ENCODE assay signal across 21 cellular contexts in the genomic region with DNA sequence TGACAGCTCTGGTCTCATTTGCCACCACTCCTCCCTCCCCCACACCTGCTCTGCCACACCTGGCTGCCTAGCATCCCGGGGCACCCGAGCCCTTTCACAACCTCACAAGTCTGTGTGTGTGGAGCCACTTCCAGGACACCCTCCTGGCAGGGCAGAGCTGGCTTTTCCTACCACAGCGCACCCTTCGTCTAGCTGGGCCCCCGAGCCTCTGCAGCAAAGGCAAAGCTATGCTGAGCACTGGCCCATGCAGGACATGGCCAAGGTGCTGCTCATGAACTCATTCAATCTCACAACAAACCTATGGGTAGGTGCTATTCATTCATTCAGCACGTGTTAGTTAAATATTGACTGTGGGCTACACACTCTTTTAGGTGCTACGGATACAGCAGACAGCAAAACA. TPM values are rescaled to one million over a fixed set of nuclear protein-coding genes. Genes with fewer than 3 reads are reported as not detected.
A peak's percentile ranks its signal among the peaks of the same experiment; 100 is the strongest.
DNase-seq lines count a peak whose midpoint lies in the region; ATAC-seq and TF ChIP-seq lines count a peak whose summit lies in the region.
"Had no signal": no experiment of that assay in that cellular context is flagged by ENCODE, and none has a peak within 500 bp of the region (broad histone marks: within the 10 kb centered on the region; RNA-seq: fewer than 3 reads in every experiment).

No MANE protein-coding gene starts in this region.

- no peak overlapping the region for H3K4me3 Mint-ChIP-seq in type B pancreatic cell
- H3K4me3 Mint-ChIP-seq in activated T-helper 1 cell treated with anti-CD3 and anti-CD28 coated beads, Interleukin-12 subunit alpha, Interleukin-12 subunit beta, Interleukin-2, Interleukin-4 antibody, amounts not matched to agents 30 ng/mL and 10 ng/mL and 1 ng/mL, durations not matched to agents 14 hours and 24 hours and 36 hours, result no peak overlapping the region
- H3K4me3 Mint-ChIP-seq: H9 had no signal

- TF ChIP-seq CTCF in RWPE2 (IDR thresholded peaks at IDR 0.05; ENCODE audit: poor library complexity, severe bottlenecking), result no peak
- TF ChIP-seq CTCF in osteoblast (IDR thresholded peaks at IDR 0.05; ENCODE audit: extremely low read depth, low read depth, low read length), result no peak
- no peak for TF ChIP-seq CTCF in type B pancreatic cell (conservative IDR thresholded peaks at IDR 0.05)

- no peaks in the 10 kb centered on the region for H4K20me1 ChIP-seq in osteoblast (ENCODE audit: insufficient read depth, low read length)

- DNase-seq in RWPE2 (ENCODE audit: low spot score) (peak; percentile 65), kidney tubule cell (ENCODE audit: low spot score) (peak; percentile 78), osteoblast (ENCODE audit: insufficient read length, low spot score, missing footprints) (peak; percentile 9), type B pancreatic cell (ENCODE audit: extremely low spot score, unreplicated experiment) (no peak), OCI-M2 (lab: John Stamatoyannopoulos, UW; ENCODE audit: unreplicated experiment) (no peak), AG20443 (ENCODE audit: low spot score) (no peak)
- no peak for DNase-seq in activated naive CD4-positive, alpha-beta T cell treated with anti-CD3 and anti-CD28 coated beads, Interleukin-2, amount 50 U/mL, for 72 hours (ENCODE audit: low spot score in 2 of 2)
- DNase-seq in activated T-helper 1 cell treated with anti-CD3 and anti-CD28 coated beads, Interleukin-12 subunit alpha, Interleukin-12 subunit beta, Interleukin-2, Interleukin-4 antibody, amounts not matched to agents 30 ng/mL and 10 ng/mL and 1 ng/mL, durations not matched to agents 14 hours and 24 hours and 36 hours (ENCODE audit: low spot score), result no peak
- DNase-seq: ACHN, AML-193, DND-41, H9, NCI-H1105 treated with DMSO at 0.1 percent for 48 hours, NCI-H1694 treated with DMSO at 0.1 percent for 48 hours, NCI-H226, NCI-H524 treated with DMSO at 0.1 percent for 48 hours, PC-3, SJCRH30 had no signal

- H3K9me3 Mint-ChIP-seq in type B pancreatic cell, result no peaks in the 10 kb centered on the region
- H3K9me3 Mint-ChIP-seq in activated naive CD4-positive, alpha-beta T cell treated with anti-CD3 and anti-CD28 coated beads, Interleukin-2, amount 50 U/mL, for 72 hours, result no peaks in the 10 kb centered on the region
- H3K9me3 Mint-ChIP-seq in activated T-helper 1 cell treated with anti-CD3 and anti-CD28 coated beads, Interleukin-12 subunit alpha, Interleukin-12 subunit beta, Interleukin-2, Interleukin-4 antibody, amounts not matched to agents 30 ng/mL and 10 ng/mL and 1 ng/mL, durations not matched to agents 14 hours and 24 hours and 36 hours, result no peaks in the 10 kb centered on the region
- H3K9me3 Mint-ChIP-seq: H9 had no signal

- peak overlapping the region; percentile 51 for H3K27ac Mint-ChIP-seq in type B pancreatic cell
- no peak overlapping the region for H3K27ac Mint-ChIP-seq in activated naive CD4-positive, alpha-beta T cell treated with anti-CD3 and anti-CD28 coated beads, Interleukin-2, amount 50 U/mL, for 72 hours
- no peak overlapping the region for H3K27ac Mint-ChIP-seq in activated T-helper 1 cell treated with anti-CD3 and anti-CD28 coated beads, Interleukin-12 subunit alpha, Interleukin-12 subunit beta, Interleukin-2, Interleukin-4 antibody, amounts not matched to agents 30 ng/mL and 10 ng/mL and 1 ng/mL, durations not matched to agents 14 hours and 24 hours and 36 hours
- H3K27ac Mint-ChIP-seq: H9 had no signal

- no peak overlapping the region for H3K4me3 ChIP-seq in RWPE2 (ENCODE audit: severe bottlenecking)
- no peak overlapping the region for H3K4me3 ChIP-seq in osteoblast (ENCODE audit: insufficient read depth, low read length)
- H3K4me3 ChIP-seq: K562, SJCRH30 had no signal

- peaks cover 2% of the 10 kb centered on the region for H3K27me3 Mint-ChIP-seq in type B pancreatic cell
- peaks cover 2% of the 10 kb centered on the region for H3K27me3 Mint-ChIP-seq in activated T-helper 1 cell treated with anti-CD3 and anti-CD28 coated beads, Interleukin-12 subunit alpha, Interleukin-12 subunit beta, Interleukin-2, Interleukin-4 antibody, amounts not matched to agents 30 ng/mL and 10 ng/mL and 1 ng/mL, durations not matched to agents 14 hours and 24 hours and 36 hours (ENCODE audit: insufficient read depth)

- ATAC-seq in RWPE2 (ENCODE audit: low read depth), result no peak
- ATAC-seq in activated naive CD4-positive, alpha-beta T cell treated with anti-CD3 and anti-CD28 coated beads, Interleukin-2, amount 50 U/mL, for 72 hours, result no peak
- ATAC-seq: K562, PC-3 had no signal

- H2AFZ ChIP-seq in osteoblast (ENCODE audit: low read length), result no peak overlapping the region

- no peaks in the 10 kb centered on the region for H3K9me3 ChIP-seq in RWPE2 (ENCODE audit: severe bottlenecking)
- no peaks in the 10 kb centered on the region for H3K9me3 ChIP-seq in osteoblast (ENCODE audit: low read depth, low read length)
- H3K9me3 ChIP-seq: SJCRH30 had no signal

- H3K4me1 ChIP-seq in RWPE2 (ENCODE audit: insufficient read depth, poor library complexity, severe bottlenecking) (peaks cover 7% of the 10 kb centered on the region), osteoblast (ENCODE audit: insufficient read depth, low read length) (peaks cover 6% of the 10 kb centered on the region)

- H3K36me3 ChIP-seq in RWPE2 (ENCODE audit: low read depth), result no peaks in the 10 kb centered on the region
- H3K36me3 ChIP-seq in osteoblast (ENCODE audit: insufficient read depth, low read length), result no peaks in the 10 kb centered on the region
- H3K36me3 ChIP-seq: SJCRH30 had no signal

- intact Hi-C loops in activated T-helper 1 cell treated with anti-CD3 and anti-CD28 coated beads, Interleukin-12 subunit alpha, Interleukin-12 subunit beta, Interleukin-2, Interleukin-4 antibody, amounts not matched to agents 30 ng/mL and 10 ng/mL and 1 ng/mL, durations not matched to agents 14 hours and 24 hours and 36 hours (cut with micrococcal nuclease), result no loop called here

- H3K27me3 ChIP-seq in RWPE2 (ENCODE audit: insufficient read depth, poor library complexity, severe bottlenecking), result no peaks in the 10 kb centered on the region
- H3K27me3 ChIP-seq in osteoblast (ENCODE audit: insufficient read depth, low read length), result no peaks in the 10 kb centered on the region

- peaks cover 13% of the 10 kb centered on the region for H3K4me1 Mint-ChIP-seq in type B pancreatic cell (ENCODE audit: unreplicated experiment)
- no peaks in the 10 kb centered on the region for H3K4me1 Mint-ChIP-seq in activated T-helper 1 cell treated with anti-CD3 and anti-CD28 coated beads, Interleukin-12 subunit alpha, Interleukin-12 subunit beta, Interleukin-2, Interleukin-4 antibody, amounts not matched to agents 30 ng/mL and 10 ng/mL and 1 ng/mL, durations not matched to agents 14 hours and 24 hours and 36 hours (ENCODE audit: low read depth)

- H3K79me2 ChIP-seq in osteoblast (ENCODE audit: insufficient read depth, low read length), result no peaks in the 10 kb centered on the region

- H3K27ac ChIP-seq in RWPE2 (ENCODE audit: poor library complexity, severe bottlenecking), result no peak overlapping the region
- no peak overlapping the region for H3K27ac ChIP-seq in osteoblast (ENCODE audit: low read depth, low read length)
- H3K27ac ChIP-seq: C4-2B, HL-60, SJCRH30 had no signal

- H3K36me3 Mint-ChIP-seq in type B pancreatic cell, result no peaks in the 10 kb centered on the region
- H3K36me3 Mint-ChIP-seq in activated naive CD4-positive, alpha-beta T cell treated with anti-CD3 and anti-CD28 coated beads, Interleukin-2, amount 50 U/mL, for 72 hours, result no peaks in the 10 kb centered on the region
- H3K36me3 Mint-ChIP-seq in activated T-helper 1 cell treated with anti-CD3 and anti-CD28 coated beads, Interleukin-12 subunit alpha, Interleukin-12 subunit beta, Interleukin-2, Interleukin-4 antibody, amounts not matched to agents 30 ng/mL and 10 ng/mL and 1 ng/mL, durations not matched to agents 14 hours and 24 hours and 36 hours (ENCODE audit: low read depth), result no peaks in the 10 kb centered on the region

- no peak overlapping the region for H3K4me2 ChIP-seq in osteoblast (ENCODE audit: insufficient read depth, low read length)

RNA-seq across cellular contexts. Expression of gene DUSP1, which starts 43.4 kb away (rescaled TPM):
- total RNA-seq in osteoblast (69.2 and 74.6 TPM in 2 replicates), type B pancreatic cell (ENCODE audit: low replicate concordance) (50.9 and 163 TPM in 2 replicates)
- 10 to 100 TPM; 12.0 to 17.6 TPM for total RNA-seq in activated naive CD4-positive, alpha-beta T cell treated with anti-CD3 and anti-CD28 coated beads, Interleukin-2, amount 50 U/mL, for 72 hours
- 11.9 and 12.5 TPM in 2 replicates for total RNA-seq in activated T-helper 1 cell treated with anti-CD3 and anti-CD28 coated beads, Interleukin-12 subunit alpha, Interleukin-12 subunit beta, Interleukin-2, Interleukin-4 antibody, amounts not matched to agents 30 ng/mL and 10 ng/mL and 1 ng/mL, durations not matched to agents 14 hours and 24 hours and 36 hours

Comparison
In these comparisons a context has a peak if more than half of its experiments do, and no peak if none do; other contexts are left out.
1. DNase-seq: peak in RWPE2 (single experiment), kidney tubule cell (single experiment) and osteoblast (single experiment); none in type B pancreatic cell (single experiment), OCI-M2 (single experiment), AG20443 (single experiment), activated naive CD4-positive, alpha-beta T cell treated with anti-CD3 and anti-CD28 coated beads, Interleukin-2, amount 50 U/mL, for 72 hours (0 of 2) and activated T-helper 1 cell treated with anti-CD3 and anti-CD28 coated beads, Interleukin-12 subunit alpha, Interleukin-12 subunit beta, Interleukin-2, Interleukin-4 antibody, amounts not matched to agents 30 ng/mL and 10 ng/mL and 1 ng/mL, durations not matched to agents 14 hours and 24 hours and 36 hours (single experiment).